In genomic region chr6:2351807-2352431, GRCh38 we compare ENCODE assay signal across 15 cellular contexts.
DNase-seq lines count a peak whose midpoint lies in the region; ATAC-seq, FAIRE-seq and TF ChIP-seq lines count a peak whose summit lies in the region.
"Had no signal": no experiment of that assay in that cellular context is flagged by ENCODE, and none has a peak within 500 bp of the region (broad histone marks: within the 10 kb centered on the region; RNA-seq: fewer than 3 reads in every experiment).

No MANE protein-coding gene starts in this region.

- intact Hi-C loops in left ventricle myocardium superior (cut with micrococcal nuclease) = loop anchor here (5.0 kb wide), 1 partner anchor 755 kb away; no protein-coding TSS in a partner anchor
- intact Hi-C loops in cardiac septum (cut with DNase I) = loop anchor here (5.0 to 10.0 kb wide), 3 partner anchors 157 to 750 kb away; no protein-coding TSS in a partner anchor

- H3K27me3 ChIP-seq in adipocyte (replicated peaks; ENCODE audit: control insufficient read depth, insufficient read depth, low read length) = no peaks in the 10 kb centered on the region

- ATAC-seq in left ventricle myocardium superior (peak; percentile 20), HG02642 (IDR thresholded peaks at IDR 0.05; ENCODE audit: poor library complexity, unreplicated experiment) (no peak)
- ATAC-seq: A549 had no signal

- in situ Hi-C loops in GM13976 (cut with MboI; ENCODE audit: low sequenced_read_pairs, unreplicated experiment) = loop anchor here (10.0 kb wide), 2 partner anchors 147 to 757 kb away; no protein-coding TSS in a partner anchor

- no peak for TF ChIP-seq POLR2A in GM12891 (IDR thresholded peaks at IDR 0.05; ENCODE audit: low read depth, low read length)

- no peaks in the 10 kb centered on the region for H3K36me3 ChIP-seq in adipocyte (ENCODE audit: control insufficient read depth, insufficient read depth, low read length, severe bottlenecking)

- no peak overlapping the region for H3K9ac ChIP-seq in adipocyte (ENCODE audit: low read length)

- H3K4me3 ChIP-seq in adipocyte (ENCODE audit: low read length) = peak overlapping the region; percentile 17
- H3K4me3 ChIP-seq: A549 had no signal

- peaks cover 19% of the 10 kb centered on the region for H3K4me1 ChIP-seq in adipocyte (ENCODE audit: control insufficient read depth, insufficient read depth, low read length)
- H3K4me1 ChIP-seq: A549 had no signal

- DNase-seq in left ventricle myocardium superior (no peak), cardiac septum (ENCODE audit: low spot score) (no peak), adipocyte (ENCODE audit: low read depth) (peak; percentile 85), fibroblast of the conjunctiva (ENCODE audit: low read depth) (peak; percentile 36), superior temporal gyrus (ENCODE audit: extremely low spot score) (no peak), GM13976 (ENCODE audit: low spot score) (no peak), GM12891 (ENCODE audit: insufficient read length, low spot score) (no peak)
- DNase-seq: activated CD4-positive, alpha-beta T cell treated with anti-CD3 and anti-CD28 coated beads, Interleukin-2, amount 10 ng/mL, durations not matched to agents 24 days and 14 days; caudate nucleus; mammary epithelial cell; NCI-H1105; NCI-H345; T-helper 1 cell had no signal

- H3K9me3 ChIP-seq in adipocyte (ENCODE audit: control insufficient read depth, low read length) = no peaks in the 10 kb centered on the region
- H3K9me3 ChIP-seq: A549 had no signal

- no peak for FAIRE-seq in GM12891 (lab: Jason Lieb, UNC)
- FAIRE-seq: A549 had no signal

- TF ChIP-seq CTCF in GM13976 (IDR thresholded peaks at IDR 0.05; ENCODE audit: borderline replicate concordance, control extremely low read depth, extremely low read depth, insufficient read depth, missing control alignments) = no peak

TF ChIP-seq in GM12891, 5 proteins besides CTCF, POLR2A, EP300 and RAD21:
- no peak for TF ChIP-seq SPI1 (IDR thresholded peaks at IDR 0.05; ENCODE audit: low read depth, low read length)
- TF ChIP-seq POU2F2 (IDR thresholded peaks at IDR 0.05; ENCODE audit: low read depth, low read length) = no peak
- TF ChIP-seq PAX5 (IDR thresholded peaks at IDR 0.05; ENCODE audit: insufficient read depth, low read length, severe bottlenecking) = no peak
- no peak for TF ChIP-seq POLR2AphosphoS5 (IDR thresholded peaks at IDR 0.05; ENCODE audit: low read depth, low read length)

Comparison
In these comparisons a context has a peak if more than half of its experiments do, and no peak if none do; other contexts are left out.
1. DNase-seq: peak in adipocyte (single experiment) and fibroblast of the conjunctiva (single experiment); none in left ventricle myocardium superior (single experiment), cardiac septum (single experiment), superior temporal gyrus (single experiment), GM13976 (single experiment) and GM12891 (single experiment).